In the genomic region with DNA sequence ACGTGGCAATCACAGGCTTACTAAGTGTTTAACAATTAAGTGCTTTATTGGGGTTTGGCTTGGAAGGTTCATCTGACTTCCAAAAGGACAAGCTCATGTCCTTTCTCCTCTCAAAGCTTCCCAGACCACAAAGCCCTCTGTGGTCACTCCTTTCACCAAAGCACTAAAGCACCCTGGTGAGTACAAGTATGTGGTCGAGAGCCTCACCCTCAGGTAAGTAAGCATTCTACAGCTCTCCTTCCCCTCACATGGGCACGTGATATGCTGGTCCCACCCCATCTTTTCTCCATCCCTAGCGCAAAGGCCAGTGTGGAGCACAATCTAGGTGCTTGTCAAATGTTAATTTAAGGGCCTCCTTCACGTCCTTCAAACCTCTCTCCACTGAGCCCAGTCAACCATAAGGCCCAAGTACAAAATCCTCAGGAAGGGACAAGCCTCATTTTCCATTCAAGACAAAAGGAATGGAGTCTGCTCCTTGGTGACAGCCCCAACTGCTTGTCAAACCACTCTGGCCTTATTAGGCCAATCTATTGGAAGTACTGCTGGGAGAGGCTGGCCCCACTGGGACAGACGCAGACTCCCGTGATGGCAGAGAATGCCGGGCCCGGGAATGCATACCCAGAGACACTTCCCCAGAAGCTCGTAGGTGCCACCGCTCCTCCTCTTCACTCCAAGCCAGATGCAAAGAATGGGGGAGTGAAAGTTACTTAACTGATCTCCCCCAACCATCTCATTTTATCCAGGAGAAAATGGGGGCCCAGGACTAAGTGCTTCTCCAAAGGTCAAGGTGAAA, we compare ENCODE assay signal across 21 cellular contexts. TPM values are rescaled to one million over a fixed set of nuclear protein-coding genes. Genes with fewer than 3 reads are reported as not detected.
A peak's percentile ranks its signal among the peaks of the same experiment; 100 is the strongest.
DNase-seq lines count a peak whose midpoint lies in the region; ATAC-seq, FAIRE-seq and TF ChIP-seq lines count a peak whose summit lies in the region.
"Had no signal": no experiment of that assay in that cellular context is flagged by ENCODE, and none has a peak within 500 bp of the region (broad histone marks: within the 10 kb centered on the region; RNA-seq: fewer than 3 reads in every experiment).

No MANE protein-coding gene starts in this region.

- peak overlapping the region; percentile 92 for H3K4me2 ChIP-seq in Loucy (ENCODE audit: low read depth, low read length, poor library complexity, severe bottlenecking)
- H3K4me2 ChIP-seq in K562 (ENCODE audit: insufficient read depth, low read length), result no peak overlapping the region

- no peak for DNase-seq in CD4-positive, CD25-positive, alpha-beta regulatory T cell
- DNase-seq in K562 (ENCODE audit: extremely low read depth in 1 of 4, low spot score in 3 of 4) (no peak), nephron progenitor cell (no peak), cerebellum (ENCODE audit: low spot score) (no peak)
- DNase-seq in activated T-cell treated with anti-CD3 and anti-CD28 coated beads, Interleukin-2, amount 50 U/mL, for 72 hours, result no peak
- DNase-seq: activated CD8-positive, alpha-beta memory T cell treated with anti-CD3 and anti-CD28 coated beads, Interleukin-2, amount 10 ng/mL, durations not matched to agents 7 days and 5 days; BE2C; central memory CD4-positive, alpha-beta T cell; DMS153; NCI-H1105; NCI-H226 had no signal

- H3K79me2 ChIP-seq in Loucy (ENCODE audit: insufficient read depth, low read length) (peaks cover 70% of the 10 kb centered on the region), K562 (ENCODE audit: control insufficient read depth, insufficient read depth, low read length) (peaks cover 36% of the 10 kb centered on the region)

- peak; percentile 35 for TF ChIP-seq POLR2A in K562 (conservative IDR thresholded peaks at IDR 0.05)

- no peak for TF ChIP-seq EP300 in K562 (IDR thresholded peaks at IDR 0.05; ENCODE audit: low read length)

- no peak overlapping the region for H3K4me3 Mint-ChIP-seq in CD4-positive, CD25-positive, alpha-beta regulatory T cell
- no peak overlapping the region for H3K4me3 Mint-ChIP-seq in nephron progenitor cell
- H3K4me3 Mint-ChIP-seq in activated T-cell treated with anti-CD3 and anti-CD28 coated beads, Interleukin-2, amount 50 U/mL, for 72 hours, result no peak overlapping the region
- H3K4me3 Mint-ChIP-seq: activated CD8-positive, alpha-beta memory T cell treated with anti-CD3 and anti-CD28 coated beads, Interleukin-2, amount 10 ng/mL, durations not matched to agents 7 days and 5 days; activated naive CD8-positive, alpha-beta T cell treated with anti-CD3 and anti-CD28 coated beads, Interleukin-2, amount 10 ng/mL, durations not matched to agents 7 days and 5 days; IgD-negative memory B cell; stimulated activated memory B cell treated with anti-CD40 and anti-IgM and Interleukin-4, amounts not matched to agents 10 μg/mL and 1 μg/mL and 100 μg/mL, for 72 hours had no signal

- TF ChIP-seq CTCF in Loucy (conservative IDR thresholded peaks at IDR 0.05; ENCODE audit: low read length) (no peak), K562 (IDR thresholded peaks at IDR 0.05 in 2 of 3, conservative IDR thresholded peaks at IDR 0.05 in 1 of 3; ENCODE audit: insufficient read depth in 2 of 3, low read depth in 1 of 3, low read length in 3 of 3) (no peak), nephron progenitor cell (IDR thresholded peaks at IDR 0.05) (no peak)

- H3K9ac ChIP-seq in Loucy (ENCODE audit: low read depth, low read length, poor library complexity, severe bottlenecking) (no peak overlapping the region), K562 (ENCODE audit: insufficient read depth in 1 of 2, low read depth in 2 of 2, low read length in 2 of 2) (no peak overlapping the region)

- H3K9me3 Mint-ChIP-seq in CD4-positive, CD25-positive, alpha-beta regulatory T cell, result no peaks in the 10 kb centered on the region
- no peaks in the 10 kb centered on the region for H3K9me3 Mint-ChIP-seq in nephron progenitor cell
- no peaks in the 10 kb centered on the region for H3K9me3 Mint-ChIP-seq in activated T-cell treated with anti-CD3 and anti-CD28 coated beads, Interleukin-2, amount 50 U/mL, for 72 hours
- H3K9me3 Mint-ChIP-seq: activated naive CD8-positive, alpha-beta T cell treated with anti-CD3 and anti-CD28 coated beads, Interleukin-2, amount 10 ng/mL, durations not matched to agents 7 days and 5 days; IgD-negative memory B cell; stimulated activated memory B cell treated with anti-CD40 and anti-IgM and Interleukin-4, amounts not matched to agents 10 μg/mL and 1 μg/mL and 100 μg/mL, for 72 hours had no signal

- H3K9me3 ChIP-seq in CD4-positive, CD25-positive, alpha-beta regulatory T cell (ENCODE audit: control insufficient read depth in 2 of 2, low read length in 2 of 2), result no peaks in the 10 kb centered on the region
- H3K9me3 ChIP-seq in Loucy (ENCODE audit: insufficient read depth, low read depth, low read length), result no peaks in the 10 kb centered on the region
- no peaks in the 10 kb centered on the region for H3K9me3 ChIP-seq in K562 (replicated peaks; ENCODE audit: control insufficient read depth, insufficient read depth, low read depth, low read length)
- H3K9me3 ChIP-seq: BE2C, gastroesophageal sphincter, SJSA1 had no signal

- FAIRE-seq in K562 (lab: Jason Lieb, UNC), result no peak

- H2AFZ ChIP-seq in Loucy (ENCODE audit: low read length) (no peak overlapping the region), K562 (ENCODE audit: low read depth, low read length) (no peak overlapping the region)

- peak overlapping the region in 2 of 3 donors; percentile 86 to 87 for H3K27ac Mint-ChIP-seq in CD4-positive, CD25-positive, alpha-beta regulatory T cell
- H3K27ac Mint-ChIP-seq in nephron progenitor cell, result peak overlapping the region; percentile 97
- H3K27ac Mint-ChIP-seq in activated T-cell treated with anti-CD3 and anti-CD28 coated beads, Interleukin-2, amount 50 U/mL, for 72 hours, result no peak overlapping the region
- H3K27ac Mint-ChIP-seq: activated naive CD8-positive, alpha-beta T cell treated with anti-CD3 and anti-CD28 coated beads, Interleukin-2, amount 10 ng/mL, durations not matched to agents 7 days and 5 days; stimulated activated memory B cell treated with anti-CD40 and anti-IgM and Interleukin-4, amounts not matched to agents 10 μg/mL and 1 μg/mL and 100 μg/mL, for 72 hours had no signal

- peaks cover 5% of the 10 kb centered on the region for H3K4me1 ChIP-seq in CD4-positive, CD25-positive, alpha-beta regulatory T cell (ENCODE audit: control insufficient read depth, insufficient read depth, low read length, poor library complexity, severe bottlenecking)
- H3K4me1 ChIP-seq in Loucy (ENCODE audit: insufficient read depth, low read length, poor library complexity, severe bottlenecking) (peaks cover 43% of the 10 kb centered on the region), K562 (replicated peaks in 1 of 2; ENCODE audit: control insufficient read depth in 2 of 2, insufficient read depth in 2 of 2, low read length in 2 of 2) (peaks cover 9 to 10% of the 10 kb centered on the region in 2 experiments)

- BruUV-seq in K562 (replicated peaks; lab: Mats Ljungman, UMichigan), result no TSS peak

- H3K4me3 ChIP-seq in CD4-positive, CD25-positive, alpha-beta regulatory T cell (ENCODE audit: low read depth, low read length), result no peak overlapping the region
- H3K4me3 ChIP-seq in Loucy (ENCODE audit: low read length, poor library complexity, severe bottlenecking) (no peak overlapping the region), K562 (no peak overlapping the region)
- H3K4me3 ChIP-seq: gastroesophageal sphincter, SJSA1 had no signal

- no peaks in the 10 kb centered on the region for H3K9me2 ChIP-seq in Loucy (replicated peaks; ENCODE audit: low read depth, low read length)

- in situ Hi-C loops in K562 (cut with MboI), result loop anchor here (5.0 kb wide), 2 partner anchors 99 to 249 kb away; partner anchors contain the start of gene PAFAH2

- peaks cover 25% of the 10 kb centered on the region for H3K36me3 Mint-ChIP-seq in CD4-positive, CD25-positive, alpha-beta regulatory T cell
- peaks cover 58% of the 10 kb centered on the region for H3K36me3 Mint-ChIP-seq in nephron progenitor cell (ENCODE audit: low read depth)
- H3K36me3 Mint-ChIP-seq in activated T-cell treated with anti-CD3 and anti-CD28 coated beads, Interleukin-2, amount 50 U/mL, for 72 hours (ENCODE audit: insufficient read depth in 2 of 2), result peaks cover 10 to 29% of the 10 kb centered on the region in 2 donors

- H3F3A ChIP-seq in Loucy (ENCODE audit: low read depth), result peaks cover 24% of the 10 kb centered on the region

- H3K9me1 ChIP-seq in K562 (ENCODE audit: control insufficient read depth, insufficient read depth, low read length), result peaks cover 4% of the 10 kb centered on the region

- H3K4me1 Mint-ChIP-seq in CD4-positive, CD25-positive, alpha-beta regulatory T cell, result peaks cover 0 to 28% (median 14%) of the 10 kb centered on the region in 4 donors
- peaks cover 71% of the 10 kb centered on the region for H3K4me1 Mint-ChIP-seq in nephron progenitor cell
- peaks cover 11% of the 10 kb centered on the region for H3K4me1 Mint-ChIP-seq in activated T-cell treated with anti-CD3 and anti-CD28 coated beads, Interleukin-2, amount 50 U/mL, for 72 hours (ENCODE audit: low read depth)

- H3K27me3 Mint-ChIP-seq in CD4-positive, CD25-positive, alpha-beta regulatory T cell, result no peaks in the 10 kb centered on the region
- no peaks in the 10 kb centered on the region for H3K27me3 Mint-ChIP-seq in nephron progenitor cell (ENCODE audit: low read depth, poor library complexity)
- H3K27me3 Mint-ChIP-seq in activated T-cell treated with anti-CD3 and anti-CD28 coated beads, Interleukin-2, amount 50 U/mL, for 72 hours (ENCODE audit: low read depth), result no peaks in the 10 kb centered on the region
- H3K27me3 Mint-ChIP-seq: activated CD8-positive, alpha-beta memory T cell treated with anti-CD3 and anti-CD28 coated beads, Interleukin-2, amount 10 ng/mL, durations not matched to agents 7 days and 5 days; activated naive CD8-positive, alpha-beta T cell treated with anti-CD3 and anti-CD28 coated beads, Interleukin-2, amount 10 ng/mL, durations not matched to agents 7 days and 5 days; IgD-negative memory B cell; stimulated activated memory B cell treated with anti-CD40 and anti-IgM and Interleukin-4, amounts not matched to agents 10 μg/mL and 1 μg/mL and 100 μg/mL, for 72 hours had no signal

- H3K36me3 ChIP-seq in CD4-positive, CD25-positive, alpha-beta regulatory T cell (ENCODE audit: control insufficient read depth, insufficient read depth, low read length), result peaks cover 15% of the 10 kb centered on the region
- peaks cover 89% of the 10 kb centered on the region for H3K36me3 ChIP-seq in Loucy (ENCODE audit: insufficient read depth, low read length)
- H3K36me3 ChIP-seq in K562 (ENCODE audit: control insufficient read depth, insufficient read depth, low read length), result peaks cover 89% of the 10 kb centered on the region

- WGBS in K562 (ENCODE audit: insufficient coverage, low coverage, missing lambda C conversion rate), result 73% methylated on average over 11 of the region's 11 CpGs

- TF ChIP-seq RAD21 in K562 (CRISPR knock-in tag; conservative IDR thresholded peaks at IDR 0.05 in 1 of 2, IDR thresholded peaks at IDR 0.05 in 1 of 2), result no peak

- no peak for ATAC-seq in CD4-positive, CD25-positive, alpha-beta regulatory T cell (ENCODE audit: low read depth in 2 of 2)
- ATAC-seq in K562 (peak; percentile 37), GM21367 (IDR thresholded peaks at IDR 0.05; ENCODE audit: unreplicated experiment) (no peak), GM19455 (IDR thresholded peaks at IDR 0.05; ENCODE audit: unreplicated experiment) (no peak)
- ATAC-seq in activated T-cell treated with anti-CD3 and anti-CD28 coated beads, Interleukin-2, amount 50 U/mL, for 72 hours (replicated peaks in 1 of 2), result no peak
- ATAC-seq: activated CD8-positive, alpha-beta memory T cell treated with anti-CD3 and anti-CD28 coated beads, Interleukin-2, amount 10 ng/mL, durations not matched to agents 7 days and 5 days; gastroesophageal sphincter; stimulated activated memory B cell treated with anti-CD40 and anti-IgM and Interleukin-4, amounts not matched to agents 10 μg/mL and 1 μg/mL and 100 μg/mL, for 72 hours had no signal

- POLR2A ChIA-PET in K562 (lab: Yijun Ruan, JAX), result interaction anchor here (0.6 to 7.6 kb wide), 20 partner anchors 10 to 521 kb away, joined by 3 to 89 read pairs (median 4); partner anchors contain the start of genes PAFAH2 and PAQR7

- CTCF ChIA-PET in K562 (lab: Yijun Ruan, JAX; ENCODE audit: low intra/inter-chr PET ratio), result interaction anchor here (0.6 to 4.3 kb wide), 2 partner anchors 61 to 100 kb away, joined by 3 to 120 read pairs; partner anchors contain the start of gene PAFAH2

- intact Hi-C loops in K562 (cut with micrococcal nuclease), result loop anchor here (5.0 kb wide), 1 partner anchor 249 kb away; no protein-coding TSS in a partner anchor

- no peak overlapping the region for H3K27ac ChIP-seq in CD4-positive, CD25-positive, alpha-beta regulatory T cell (ENCODE audit: insufficient read depth, low read length, poor library complexity, severe bottlenecking)
- H3K27ac ChIP-seq in K562 (ENCODE audit: extremely low read depth, low read depth, low read length), result no peak overlapping the region
- H3K27ac ChIP-seq: gastroesophageal sphincter, SJSA1 had no signal

- H4K20me1 ChIP-seq in Loucy (ENCODE audit: insufficient read depth, low read length, poor library complexity, severe bottlenecking) (peaks cover 78% of the 10 kb centered on the region), K562 (replicated peaks; ENCODE audit: control insufficient read depth, insufficient read depth, low read length) (peaks cover 18% of the 10 kb centered on the region; the same call in 1 of the 2 replicates)

- no peaks in the 10 kb centered on the region for H3K27me3 ChIP-seq in CD4-positive, CD25-positive, alpha-beta regulatory T cell (ENCODE audit: control insufficient read depth, insufficient read depth, low read length)
- no peaks in the 10 kb centered on the region for H3K27me3 ChIP-seq in Loucy (ENCODE audit: insufficient read depth, low read length, poor library complexity, severe bottlenecking)
- H3K27me3 ChIP-seq in K562 (ENCODE audit: control insufficient read depth in 2 of 2, insufficient read depth in 2 of 2, low read length in 2 of 2), result no peaks in the 10 kb centered on the region
- H3K27me3 ChIP-seq: BE2C, gastroesophageal sphincter, SJSA1 had no signal

RNA-seq across cellular contexts. Expression of gene STMN1, which starts 7.8 kb away (rescaled TPM):
- 44.9 TPM for total RNA-seq in CD4-positive, CD25-positive, alpha-beta regulatory T cell
- 100 to 1,000 TPM; 167 to 242 (median 197) TPM for polyA plus RNA-seq in CD4-positive, CD25-positive, alpha-beta regulatory T cell
- total RNA-seq in K562 (2011; cell fraction: chromatin; rRNA removed; ENCODE audit: low replicate concordance), result 79.1 and 202 TPM in 2 replicates
- total RNA-seq in K562 (2011; cell fraction: nucleolus; rRNA removed), result 64.9 and 72.4 TPM in 2 replicates
- total RNA-seq in K562 (2011; cell fraction: nucleoplasm; rRNA removed), result 144 and 204 TPM in 2 replicates
- total RNA-seq in K562 (2014; rRNA removed), result 717 and 838 TPM in 2 replicates
- 432 and 614 TPM in 2 replicates for total RNA-seq in K562 (2014; rRNA removed; fragmentation: Illumina TruSeq; extraction: Trizol)
- total RNA-seq in K562 (2015; rRNA removed; fragmentation: Illumina TruSeq; extraction: Trizol), result 534 and 557 TPM in 2 replicates
- 595 and 622 TPM in 2 replicates for total RNA-seq in K562 (2021)
- polyA plus RNA-seq in K562 (2011; rRNA removed), result 269 and 330 TPM in 2 replicates
- polyA plus RNA-seq in K562 (2011; cell fraction: cytosol; rRNA removed), result 40.0 and 111 TPM in 2 replicates
- polyA plus RNA-seq in K562 (2011; cell fraction: nucleus; rRNA removed), result 108 and 181 TPM in 2 replicates
- 743 and 1,035 TPM in 2 replicates for polyA plus RNA-seq in K562 (2012)
- polyA plus RNA-seq in K562 (2014; fragmentation: Illumina TruSeq; extraction: Trizol), result 1,051 and 1,453 TPM in 2 replicates
- 1,000 to 10,000 TPM; 2,090 to 2,153 TPM for polyA plus RNA-seq in K562 (2014; fragmentation: Nextera tagmentation; extraction: Ambion mirVana)
- polyA plus RNA-seq in K562 (2014; rRNA removed), result 481 and 592 TPM in 2 replicates
- 67.2 and 95.3 TPM in 2 replicates for polyA minus RNA-seq in K562 (2011; rRNA and poly(A)+ RNA removed)
- polyA minus RNA-seq in K562 (2011; cell fraction: cytosol; rRNA and poly(A)+ RNA removed), result 80.8 and 100 TPM in 2 replicates
- 35.7 and 84.1 TPM in 2 replicates for polyA minus RNA-seq in K562 (2011; cell fraction: nucleus; rRNA and poly(A)+ RNA removed)
- 100 to 1,000 TPM; 379 to 478 TPM for total RNA-seq in activated T-cell treated with anti-CD3 and anti-CD28 coated beads, Interleukin-2, amount 50 U/mL, for 72 hours
- total RNA-seq in cerebellum, result 281 TPM

RNA-seq across cellular contexts. Expression of gene PAQR7, which starts 22.9 kb away (rescaled TPM):
- 1.6 TPM for total RNA-seq in CD4-positive, CD25-positive, alpha-beta regulatory T cell
- polyA plus RNA-seq in CD4-positive, CD25-positive, alpha-beta regulatory T cell, result under 1 TPM in 2 of 4 donors, not detected in 2; 0.24 to 0.42 TPM
- total RNA-seq in K562 (2011; cell fraction: chromatin; rRNA removed; ENCODE audit: low replicate concordance), result 9.3 and 18.9 TPM in 2 replicates
- total RNA-seq in K562 (2011; cell fraction: nucleolus; rRNA removed), result 15.7 and 18.8 TPM in 2 replicates
- total RNA-seq in K562 (2011; cell fraction: nucleoplasm; rRNA removed), result 13.9 and 16.4 TPM in 2 replicates
- 2.4 and 3.3 TPM in 2 replicates for total RNA-seq in K562 (2014; rRNA removed)
- 2.0 and 2.4 TPM in 2 replicates for total RNA-seq in K562 (2014; rRNA removed; fragmentation: Illumina TruSeq; extraction: Trizol)
- 2.5 and 2.6 TPM in 2 replicates for total RNA-seq in K562 (2015; rRNA removed; fragmentation: Illumina TruSeq; extraction: Trizol)
- 4.0 and 4.4 TPM in 2 replicates for total RNA-seq in K562 (2021)
- polyA plus RNA-seq in K562 (2011; rRNA removed), result 5.2 and 5.4 TPM in 2 replicates
- 8.8 and 14.1 TPM in 2 replicates for polyA plus RNA-seq in K562 (2011; cell fraction: cytosol; rRNA removed)
- 5.8 and 7.4 TPM in 2 replicates for polyA plus RNA-seq in K562 (2011; cell fraction: nucleus; rRNA removed)
- 4.5 and 6.9 TPM in 2 replicates for polyA plus RNA-seq in K562 (2012)
- polyA plus RNA-seq in K562 (2014; fragmentation: Illumina TruSeq; extraction: Trizol), result 2.9 and 3.3 TPM in 2 replicates
- polyA plus RNA-seq in K562 (2014; fragmentation: Nextera tagmentation; extraction: Ambion mirVana), result 1 to 10 TPM; 1.1 to 1.2 TPM
- 2.7 and 3.0 TPM in 2 replicates for polyA plus RNA-seq in K562 (2014; rRNA removed)
- polyA minus RNA-seq in K562 (2011; rRNA and poly(A)+ RNA removed), result 5.5 and 8.5 TPM in 2 replicates
- 7.4 and 8.5 TPM in 2 replicates for polyA minus RNA-seq in K562 (2011; cell fraction: cytosol; rRNA and poly(A)+ RNA removed)
- polyA minus RNA-seq in K562 (2011; cell fraction: nucleus; rRNA and poly(A)+ RNA removed), result 2.0 and 2.4 TPM in 2 replicates
- total RNA-seq in activated T-cell treated with anti-CD3 and anti-CD28 coated beads, Interleukin-2, amount 50 U/mL, for 72 hours, result 1 to 10 TPM; 4.6 to 5.1 TPM
- total RNA-seq in cerebellum, result 6.4 TPM

RNA-seq across cellular contexts. Expression of gene AUNIP, which starts 39.2 kb away (rescaled TPM):
- total RNA-seq in CD4-positive, CD25-positive, alpha-beta regulatory T cell, result not detected
- under 1 TPM in 3 of 4 donors, not detected in 1; 0.15 to 0.26 (median 0.20) TPM for polyA plus RNA-seq in CD4-positive, CD25-positive, alpha-beta regulatory T cell
- 50.6 and 72.2 TPM in 2 replicates for total RNA-seq in K562 (2011; cell fraction: chromatin; rRNA removed; ENCODE audit: low replicate concordance)
- 35.2 and 36.8 TPM in 2 replicates for total RNA-seq in K562 (2011; cell fraction: nucleolus; rRNA removed)
- 48.3 and 56.9 TPM in 2 replicates for total RNA-seq in K562 (2011; cell fraction: nucleoplasm; rRNA removed)
- total RNA-seq in K562 (2014; rRNA removed) (46.4 and 51.4 TPM in 2 replicates), K562 (2014; rRNA removed; fragmentation: Illumina TruSeq; extraction: Trizol) (47.1 and 55.0 TPM in 2 replicates), K562 (2015; rRNA removed; fragmentation: Illumina TruSeq; extraction: Trizol) (40.5 and 41.4 TPM in 2 replicates), K562 (2021) (30.9 and 31.7 TPM in 2 replicates), cerebellum (1.9 TPM)
- polyA plus RNA-seq in K562 (2011; rRNA removed) (45.0 and 48.8 TPM in 2 replicates), K562 (2014; fragmentation: Illumina TruSeq; extraction: Trizol) (48.8 and 50.0 TPM in 2 replicates), K562 (2014; fragmentation: Nextera tagmentation; extraction: Ambion mirVana) (10 to 100 TPM; 12.1 to 15.2 TPM), K562 (2014; rRNA removed) (52.3 and 53.8 TPM in 2 replicates)
- 26.1 and 34.8 TPM in 2 replicates for polyA plus RNA-seq in K562 (2011; cell fraction: cytosol; rRNA removed)
- polyA plus RNA-seq in K562 (2011; cell fraction: nucleus; rRNA removed), result 23.2 and 23.3 TPM in 2 replicates
- polyA plus RNA-seq in K562 (2012), result 18.8 and 21.2 TPM in 2 replicates
- polyA minus RNA-seq in K562 (2011; rRNA and poly(A)+ RNA removed), result 37.1 and 45.0 TPM in 2 replicates
- 10.0 and 14.8 TPM in 2 replicates for polyA minus RNA-seq in K562 (2011; cell fraction: cytosol; rRNA and poly(A)+ RNA removed)
- 18.4 and 30.3 TPM in 2 replicates for polyA minus RNA-seq in K562 (2011; cell fraction: nucleus; rRNA and poly(A)+ RNA removed)
- 1 to 10 TPM; 6.9 to 9.9 TPM for total RNA-seq in activated T-cell treated with anti-CD3 and anti-CD28 coated beads, Interleukin-2, amount 50 U/mL, for 72 hours
- total RNA-seq: mesenteric fat pad, omental fat pad had no signal
- polyA plus RNA-seq: IgD-negative memory B cell had no signal
